In genomic region chr17:75031972-75032895, GRCh38 we compare ENCODE assay signal across 9 cellular contexts. TPM values are rescaled to one million over a fixed set of nuclear protein-coding genes. Genes with fewer than 3 reads are reported as not detected.
DNase-seq lines count a peak whose midpoint lies in the region; ATAC-seq and TF ChIP-seq lines count a peak whose summit lies in the region.
"Had no signal": no experiment of that assay in that cellular context is flagged by ENCODE, and none has a peak within 500 bp of the region (broad histone marks: within the 10 kb centered on the region; RNA-seq: fewer than 3 reads in every experiment).

No MANE protein-coding gene starts in this region.

- H3K9me3 ChIP-seq in right lobe of liver: no peaks in the 10 kb centered on the region

- H3K36me3 ChIP-seq in right lobe of liver: no peaks in the 10 kb centered on the region

- no peak overlapping the region for H3K27ac ChIP-seq in right lobe of liver
- H3K27ac ChIP-seq: C4-2B had no signal

- 32% methylated on average over 12 of the region's 15 CpGs for WGBS in right lobe of liver (ENCODE audit: insufficient coverage, low coverage, low lambda C conversion rate, missing lambda C conversion rate)

- no peaks in the 10 kb centered on the region for H3K27me3 ChIP-seq in right lobe of liver

- intact Hi-C loops in right lobe of liver (cut with DNase I): no loop called here

- TF ChIP-seq CTCF in right lobe of liver (IDR thresholded peaks at IDR 0.05): no peak

- peak in 2 of 4 donors; percentile 1 to 2 for ATAC-seq in right lobe of liver
- ATAC-seq in GM19467 (IDR thresholded peaks at IDR 0.05; ENCODE audit: unreplicated experiment): no peak

- H3K4me3 ChIP-seq in right lobe of liver: no peak overlapping the region

- peaks cover 0 to 16% (median 7%) of the 10 kb centered on the region in 4 donors for H3K4me1 ChIP-seq in right lobe of liver

- DNase-seq in NCI-H2029 (lab: John Stamatoyannopoulos, UW) (peak; percentile 64), NCI-H2029 treated with DMSO at 0.1 percent for 48 hours (lab: John Stamatoyannopoulos, UW) (no peak), NCI-H226 (peak; percentile 47), dermis microvascular lymphatic vessel endothelial cell (ENCODE audit: low read depth in 2 of 2) (peak; percentile 69 to 71), right lobe of liver (peak; percentile 50 to 58 (median 56))
- DNase-seq in activated CD4-positive, alpha-beta T cell treated with anti-CD3 and anti-CD28 coated beads for 48 hours: peak; percentile 73
- DNase-seq in stimulated activated CD4-positive, alpha-beta T cell treated with anti-CD3 and anti-CD28 coated beads, Interleukin-2, amount 100 ng/mL, for 48 hours: peak; percentile 35 to 46

- TF ChIP-seq POLR2A in right lobe of liver (IDR thresholded peaks at IDR 0.05): no peak

RNA-seq across cellular contexts. Expression of gene ATP5PD, which starts 14.5 kb away (rescaled TPM):
- total RNA-seq in dermis microvascular lymphatic vessel endothelial cell (138 and 188 TPM in 2 replicates), right lobe of liver (100 to 1,000 TPM; 145 to 262 (median 179) TPM)

RNA-seq across cellular contexts. Expression of gene KCTD2, which starts 14.8 kb away (rescaled TPM):
- 9.1 and 14.9 TPM in 2 replicates for total RNA-seq in dermis microvascular lymphatic vessel endothelial cell
- 10 to 100 TPM in 1 of 6 experiments, 1 to 10 TPM in 5; 7.2 to 10.3 (median 8.1) TPM for total RNA-seq in right lobe of liver

RNA-seq across cellular contexts. Expression of gene MRPL58, which starts 19.8 kb away (rescaled TPM):
- total RNA-seq in dermis microvascular lymphatic vessel endothelial cell: 16.2 and 28.0 TPM in 2 replicates
- 100 to 1,000 TPM in 1 of 6 experiments, 10 to 100 TPM in 5; 23.7 to 112 (median 28.1) TPM for total RNA-seq in right lobe of liver

RNA-seq across cellular contexts. Expression of gene CDR2L, which starts 44.8 kb away (rescaled TPM):
- total RNA-seq in dermis microvascular lymphatic vessel endothelial cell (7.2 and 10.2 TPM in 2 replicates), right lobe of liver (1 to 10 TPM in 4 of 6 experiments, under 1 TPM in 2; 0.64 to 2.3 (median 1.4) TPM)

RNA-seq across cellular contexts. Expression of gene SLC16A5, which starts 55.5 kb away (rescaled TPM):
- total RNA-seq in dermis microvascular lymphatic vessel endothelial cell (3.9 and 4.6 TPM in 2 replicates), right lobe of liver (1 to 10 TPM; 1.2 to 3.7 (median 1.7) TPM)
